Comparison of ENCODE assay signal across 30 cellular contexts in the genomic region with DNA sequence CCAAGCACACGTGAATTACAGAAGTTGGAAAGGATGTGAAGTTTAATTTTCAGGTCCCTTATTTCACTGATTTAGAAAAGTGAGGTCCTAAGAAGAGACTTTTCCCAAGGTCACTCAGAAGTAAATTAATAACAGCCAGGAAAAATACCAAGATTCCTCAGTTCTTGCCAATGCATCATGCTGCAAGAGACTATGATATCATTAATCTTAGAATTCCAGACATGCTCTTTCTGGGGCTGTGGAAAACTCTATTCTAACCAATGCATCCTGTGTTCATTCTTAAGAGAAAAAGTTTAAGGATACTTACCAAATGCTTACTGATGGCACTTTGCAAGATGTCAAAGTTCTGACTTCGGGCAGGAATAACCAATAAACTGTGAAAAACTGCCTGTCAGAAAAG. TPM values are rescaled to one million over a fixed set of nuclear protein-coding genes. Genes with fewer than 3 reads are reported as not detected.
A peak's percentile ranks its signal among the peaks of the same experiment; 100 is the strongest.
DNase-seq lines count a peak whose midpoint lies in the region; ATAC-seq and TF ChIP-seq lines count a peak whose summit lies in the region.
"Had no signal": no experiment of that assay in that cellular context is flagged by ENCODE, and none has a peak within 500 bp of the region (broad histone marks: within the 10 kb centered on the region; RNA-seq: fewer than 3 reads in every experiment).

No MANE protein-coding gene starts in this region.

- no peaks in the 10 kb centered on the region for H3K9me3 ChIP-seq in esophagus squamous epithelium
- H3K9me3 ChIP-seq: ascending aorta, Peyer's patch, right atrium auricular region, spleen, vagina had no signal

- H3K4me3 ChIP-seq in brain microvascular endothelial cell (ENCODE audit: low read depth, low read length) (no peak overlapping the region), esophagus squamous epithelium (no peak overlapping the region)
- H3K4me3 ChIP-seq: ascending aorta, Peyer's patch, right atrium auricular region, spleen, vagina had no signal

- H3K4me1 ChIP-seq in esophagus squamous epithelium: no peaks in the 10 kb centered on the region
- H3K4me1 ChIP-seq: Peyer's patch, right atrium auricular region, spleen, vagina had no signal

- H3K27me3 ChIP-seq in brain microvascular endothelial cell (replicated peaks) (no peaks in the 10 kb centered on the region), esophagus squamous epithelium (no peaks in the 10 kb centered on the region)
- H3K27me3 ChIP-seq: ascending aorta, Peyer's patch, right atrium auricular region, spleen, vagina had no signal

- POLR2A ChIA-PET in GM10248 (lab: Yijun Ruan, JAX): no interaction called here

- CTCF ChIA-PET in GM10248 (lab: Yijun Ruan, JAX): interaction anchor here (1.1 kb wide), 1 partner anchor 16 kb away, joined by 7 read pairs; no protein-coding TSS in a partner anchor

- in situ Hi-C loops in brain microvascular endothelial cell (cut with HindIII; ENCODE audit: low pct_ligation_motif_present, low sequenced_read_pairs): no loop called here

- peak; percentile 12 for DNase-seq in AG08396 (ENCODE audit: low spot score)
- peak; percentile 46 for DNase-seq in GM03348 (ENCODE audit: low spot score)
- peak; percentile 6 for DNase-seq in brain microvascular endothelial cell
- DNase-seq in kidney glomerular epithelial cell (lab: John Stamatoyannopoulos, UW): peak; percentile 12
- DNase-seq in esophagus squamous epithelium (lab: John Stamatoyannopoulos, UW): no peak
- no peak for DNase-seq in GM10248 (ENCODE audit: extremely low spot score)
- DNase-seq in NCI-H82 treated with DMSO at 0.1 percent for 48 hours (lab: John Stamatoyannopoulos, UW; ENCODE audit: unreplicated experiment): no peak
- DNase-seq: activated CD4-positive, alpha-beta T cell treated with anti-CD3 and anti-CD28 coated beads for 1 hour; activated CD8-positive, alpha-beta memory T cell treated with anti-CD3 and anti-CD28 coated beads for 24 hours; activated naive CD4-positive, alpha-beta T cell treated with anti-CD3 and anti-CD28 coated beads for 36 hours; activated T-cell treated with anti-CD3 and anti-CD28 coated beads, Interleukin-2, amount 50 U/mL, for 4 hours; DMS153; GF-D8; hypothalamus; Karpas-422; midbrain; MV-4-11; naive thymus-derived CD8-positive, alpha-beta T cell; NCI-H1694 treated with DMSO at 0.1 percent for 48 hours; NCI-H2171 treated with DMSO at 0.1 percent for 48 hours; NCI-H526; Peyer's patch; spleen; stimulated activated CD4-positive, alpha-beta T cell treated with anti-CD3 and anti-CD28 coated beads, Interleukin-4, amount 100 ng/mL, for 1 hour; stimulated activated naive B cell treated with anti-CD40 and anti-IgM and Interleukin-4, amounts not matched to agents 10 μg/mL and 1 μg/mL and 100 μg/mL, for 72 hours; T-cell had no signal

- TF ChIP-seq CTCF in brain microvascular endothelial cell (IDR thresholded peaks at IDR 0.05; ENCODE audit: low read depth, low read length, missing control alignments): no peak
- no peak for TF ChIP-seq CTCF in esophagus squamous epithelium (IDR thresholded peaks at IDR 0.05)
- TF ChIP-seq CTCF in GM10248 (IDR thresholded peaks at IDR 0.05; ENCODE audit: control extremely low read depth, extremely low read depth, low read depth, missing control alignments): no peak

- H3K27ac ChIP-seq in brain microvascular endothelial cell (no peak overlapping the region), esophagus squamous epithelium (no peak overlapping the region)
- H3K27ac ChIP-seq: ascending aorta, Peyer's patch, right atrium auricular region, spleen, vagina had no signal

- H3K36me3 ChIP-seq in brain microvascular endothelial cell (replicated peaks) (peaks cover 8% of the 10 kb centered on the region), esophagus squamous epithelium (peaks cover 0 to 94% (median 0%) of the 10 kb centered on the region in 3 donors)
- H3K36me3 ChIP-seq: vagina had no signal

- no peak for TF ChIP-seq POLR2A in esophagus squamous epithelium (IDR thresholded peaks at IDR 0.05)

- 83 to 93% methylated on average over 2 of the region's 2 CpGs for whole genome bisulfite sequencing in esophagus squamous epithelium, 2 donors

- ATAC-seq in GM21786 (IDR thresholded peaks at IDR 0.05; ENCODE audit: unreplicated experiment): no peak
- ATAC-seq: activated T-cell treated with anti-CD3 and anti-CD28 coated beads, Interleukin-2, amount 50 U/mL, for 4 hours; naive thymus-derived CD8-positive, alpha-beta T cell; stimulated activated naive B cell treated with anti-CD40 and anti-IgM and Interleukin-4, amounts not matched to agents 10 μg/mL and 1 μg/mL and 100 μg/mL, for 72 hours; T-cell had no signal

- intact Hi-C loops in esophagus squamous epithelium (cut with DNase I): no loop called here

RNA-seq across cellular contexts. Expression of gene TEX10, which starts 42.8 kb away (rescaled TPM):
- total RNA-seq in esophagus squamous epithelium: 10 to 100 TPM in 3 of 4 donors, 1 to 10 TPM in 1; 8.4 to 24.6 (median 19.3) TPM

Comparison
In these comparisons a context has a peak if more than half of its experiments do, and no peak if none do; other contexts are left out.
1. DNase-seq: peak in AG08396 (single experiment), GM03348 (single experiment), brain microvascular endothelial cell (single experiment) and kidney glomerular epithelial cell (single experiment); none in esophagus squamous epithelium (single experiment), GM10248 (single experiment) and NCI-H82 treated with DMSO at 0.1 percent for 48 hours (single experiment).